Comparison of ENCODE assay signal across 22 cellular contexts in genomic region chr17:41763327-41763726, GRCh38. TPM values are rescaled to one million over a fixed set of nuclear protein-coding genes. Genes with fewer than 3 reads are reported as not detected.
DNase-seq lines count a peak whose midpoint lies in the region; ATAC-seq and TF ChIP-seq lines count a peak whose summit lies in the region.
"Had no signal": no experiment of that assay in that cellular context is flagged by ENCODE, and none has a peak within 500 bp of the region (broad histone marks: within the 10 kb centered on the region; RNA-seq: fewer than 3 reads in every experiment).

No MANE protein-coding gene starts in this region.

- H3K9me3 ChIP-seq in osteoblast (ENCODE audit: low read depth, low read length) (no peaks in the 10 kb centered on the region), T-helper 17 cell (ENCODE audit: control insufficient read depth, low read length, poor library complexity, severe bottlenecking) (no peaks in the 10 kb centered on the region)
- H3K9me3 ChIP-seq: MG63, SJCRH30 had no signal

- no peaks in the 10 kb centered on the region for H3K9me3 Mint-ChIP-seq in natural killer cell

- no peaks in the 10 kb centered on the region for H3K4me1 ChIP-seq in osteoblast (ENCODE audit: insufficient read depth, low read length)
- H3K4me1 ChIP-seq: SJCRH30 had no signal

- POLR2A ChIA-PET in RWPE1 (lab: Yijun Ruan, JAX; ENCODE audit: low non-redundant PET) = interaction anchor here (1.3 kb wide), 1 partner anchor 23 kb away, joined by 3 read pairs; the partner anchor contains the start of gene JUP

- H3K4me1 Mint-ChIP-seq in T-helper 17 cell = peaks cover 2% of the 10 kb centered on the region
- H3K4me1 Mint-ChIP-seq in natural killer cell = no peaks in the 10 kb centered on the region

- H3K36me3 ChIP-seq in osteoblast (ENCODE audit: insufficient read depth, low read length) = no peaks in the 10 kb centered on the region
- H3K36me3 ChIP-seq: MG63, SJCRH30 had no signal

- DNase-seq in RWPE1 (ENCODE audit: low spot score) = no peak
- DNase-seq in osteoblast (ENCODE audit: insufficient read length, low spot score, missing footprints) = peak; percentile 69
- no peak for DNase-seq in T-helper 17 cell
- no peak for DNase-seq in effector CD8-positive, alpha-beta T cell (lab: John Stamatoyannopoulos, UW)
- DNase-seq in natural killer cell = no peak
- DNase-seq: DMS53, KG1, MG63, NCI-H1105 treated with DMSO at 0.1 percent for 48 hours, NCI-H146, NCI-H2029, NCI-H446, NCI-H524 treated with DMSO at 0.1 percent for 48 hours, NCI-H774, SJCRH30 had no signal

- H3K4me3 ChIP-seq in osteoblast (ENCODE audit: insufficient read depth, low read length) = no peak overlapping the region
- H3K4me3 ChIP-seq: MG63, SJCRH30 had no signal

- H3K27ac ChIP-seq in RWPE1 = peak overlapping the region; percentile 37
- H3K27ac ChIP-seq in osteoblast (ENCODE audit: low read depth, low read length) = no peak overlapping the region
- H3K27ac ChIP-seq: SJCRH30 had no signal

- TF ChIP-seq CTCF in RWPE1 (conservative IDR thresholded peaks at IDR 0.05; ENCODE audit: low read depth) (no peak), osteoblast (IDR thresholded peaks at IDR 0.05; ENCODE audit: extremely low read depth, low read depth, low read length) (no peak), natural killer cell (IDR thresholded peaks at IDR 0.05) (no peak)

- H3K4me3 Mint-ChIP-seq in T-helper 17 cell = no peak overlapping the region
- H3K4me3 Mint-ChIP-seq in natural killer cell = no peak overlapping the region

- no peak overlapping the region for H3K27ac Mint-ChIP-seq in T-helper 17 cell
- no peak overlapping the region for H3K27ac Mint-ChIP-seq in natural killer cell

- ATAC-seq in esophagus mucosa (peak; percentile 25), T-helper 17 cell (no peak), natural killer cell (no peak), HG03039 (IDR thresholded peaks at IDR 0.05; ENCODE audit: unreplicated experiment) (no peak)
- ATAC-seq: Right ventricle myocardium inferior, SK-N-SH treated with all-trans-retinoic acid at 6 μM for 48 hours had no signal

- no peaks in the 10 kb centered on the region for H3K79me2 ChIP-seq in osteoblast (ENCODE audit: insufficient read depth, low read length)

- H3K4me2 ChIP-seq in osteoblast (ENCODE audit: insufficient read depth, low read length) = no peak overlapping the region

- H3K27me3 Mint-ChIP-seq in T-helper 17 cell (peaks cover 16% of the 10 kb centered on the region), natural killer cell (ENCODE audit: low read depth in 2 of 2) (no peaks in the 10 kb centered on the region)

- H3K36me3 Mint-ChIP-seq in T-helper 17 cell (ENCODE audit: low read depth) (no peaks in the 10 kb centered on the region), natural killer cell (no peaks in the 10 kb centered on the region)

- H3K27me3 ChIP-seq in osteoblast (ENCODE audit: insufficient read depth, low read length) = no peaks in the 10 kb centered on the region
- H3K27me3 ChIP-seq: MG63, SJCRH30 had no signal

- CTCF ChIA-PET in RWPE1 (lab: Yijun Ruan, JAX) = interaction anchor here (0.5 to 1.0 kb wide), 3 partner anchors 11 to 855 kb away, joined by 3 read pairs; partner anchors contain the start of gene JUP

- no peak overlapping the region for H2AFZ ChIP-seq in osteoblast (ENCODE audit: low read length)

- H4K20me1 ChIP-seq in osteoblast (ENCODE audit: insufficient read depth, low read length) = no peaks in the 10 kb centered on the region

- intact Hi-C loops in natural killer cell (cut with micrococcal nuclease) = no loop called here

RNA-seq across cellular contexts. Expression of gene JUP, which starts 23.2 kb away (rescaled TPM):
- total RNA-seq in esophagus mucosa (1,050 TPM), osteoblast (18.0 and 24.2 TPM in 2 replicates), T-helper 17 cell (1 to 10 TPM in 1 of 2 donors, under 1 TPM in 1; 0.63 to 1.4 TPM), natural killer cell (10 to 100 TPM in 1 of 3 donors, 1 to 10 TPM in 2; 1.8 to 12.1 (median 2.0) TPM)

RNA-seq across cellular contexts. Expression of gene HAP1, which starts 28.9 kb away (rescaled TPM):
- total RNA-seq in esophagus mucosa = 1.4 TPM
- under 0.01 TPM in 1 of 2 replicates, not detected in the other for total RNA-seq in osteoblast
- 1 to 10 TPM in 1 of 2 donors, under 1 TPM in 1; 0.15 to 1.3 TPM for total RNA-seq in T-helper 17 cell
- not detected for total RNA-seq in natural killer cell

RNA-seq across cellular contexts. Expression of gene P3H4, which starts 48.4 kb away (rescaled TPM):
- 1.9 TPM for total RNA-seq in esophagus mucosa
- 59.7 and 66.6 TPM in 2 replicates for total RNA-seq in osteoblast
- 1 to 10 TPM; 1.7 to 2.0 TPM for total RNA-seq in T-helper 17 cell
- 1 to 10 TPM; 6.9 to 8.9 (median 7.5) TPM for total RNA-seq in natural killer cell

RNA-seq across cellular contexts. Expression of gene FKBP10, which starts 49.5 kb away (rescaled TPM):
- total RNA-seq in esophagus mucosa (3.1 TPM), osteoblast (387 and 396 TPM in 2 replicates), T-helper 17 cell (not detected), natural killer cell (1 to 10 TPM; 5.6 to 8.8 (median 6.0) TPM)

RNA-seq across cellular contexts. Expression of gene GAST, which starts 51.2 kb away (rescaled TPM):
- total RNA-seq in esophagus mucosa (not detected), osteoblast (not detected in 2 replicates), T-helper 17 cell (not detected), natural killer cell (not detected)
- total RNA-seq: Daoy, G401, HT1080, Right ventricle myocardium inferior, SJCRH30 had no signal

Comparison
In these comparisons a context has a peak if more than half of its experiments do, and no peak if none do; other contexts are left out.
1. RNA of gene JUP, which starts 23.2 kb away (total RNA-seq): 1,050 TPM in esophagus mucosa (single experiment); 18.0 to 24.2 TPM in osteoblast, 1.8 to 12.1 TPM in natural killer cell and 0.63 to 1.4 TPM in T-helper 17 cell; every median in the first group is over 10 times any median in the second.